ENCODE assay signal across 28 cellular contexts in the genomic region with DNA sequence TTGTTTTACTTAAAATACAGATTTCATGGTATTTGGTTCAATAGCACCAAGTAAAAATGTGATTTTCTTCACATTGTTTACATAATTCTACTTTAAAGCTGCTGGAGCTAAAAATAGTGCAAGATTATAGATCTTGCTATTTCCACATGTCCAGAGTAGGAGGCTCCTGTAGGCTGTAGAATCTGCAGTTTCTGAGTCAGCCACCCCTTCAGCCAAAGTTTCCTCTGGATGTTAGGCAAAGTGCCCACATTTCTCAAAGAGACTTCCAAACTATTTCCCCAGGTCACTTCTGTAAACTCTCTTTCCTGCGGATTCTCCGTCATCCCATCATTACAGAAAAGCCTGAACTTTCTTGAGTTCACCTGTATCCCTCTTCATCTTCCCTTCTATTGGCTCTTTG.
DNase-seq lines count a peak whose midpoint lies in the region; ATAC-seq and TF ChIP-seq lines count a peak whose summit lies in the region.
"Had no signal": no experiment of that assay in that cellular context is flagged by ENCODE, and none has a peak within 500 bp of the region (broad histone marks: within the 10 kb centered on the region; RNA-seq: fewer than 3 reads in every experiment).

No MANE protein-coding gene starts in this region.

- H3K27me3 ChIP-seq in MG63: no peaks in the 10 kb centered on the region; the same call in 1 of the 2 replicates
- no peaks in the 10 kb centered on the region for H3K27me3 ChIP-seq in neural progenitor cell
- H3K27me3 ChIP-seq: left lung, right atrium auricular region, tibial nerve had no signal

- no peak for TF ChIP-seq CTCF in cardiac fibroblast (IDR thresholded peaks at IDR 0.05; ENCODE audit: low read depth, low read length)
- no peak for TF ChIP-seq CTCF in neural progenitor cell (IDR thresholded peaks at IDR 0.05)

- peak; percentile 0 for DNase-seq in Daoy (ENCODE audit: low read depth)
- peak; percentile 27 for DNase-seq in MG63
- DNase-seq in cardiac fibroblast (ENCODE audit: low read depth in 2 of 2): peak; percentile 41 to 52
- no peak for DNase-seq in neural progenitor cell (ENCODE audit: low spot score)
- no peak for DNase-seq in NCI-H524 (lab: John Stamatoyannopoulos, UW)
- DNase-seq: ACHN; activated CD4-positive, alpha-beta T cell treated with anti-CD3 and anti-CD28 coated beads, Interleukin-2, amount 50 U/mL, for 48 hours; activated CD4-positive, CD25-positive, alpha-beta regulatory T cell; activated gamma-delta T cell treated with Interleukin-2 at 50 U/mL for 16 hours; activated naive CD8-positive, alpha-beta T cell treated with anti-CD3 and anti-CD28 coated beads, Interleukin-2, amount 10 ng/mL, durations not matched to agents 7 days and 5 days; activated T-cell treated with anti-CD3 and anti-CD28 coated beads, Interleukin-2, amount 50 U/mL, for 48 hours; DMS153; islet precursor cell; left lung; mesendoderm; NCI-H2029; NCI-H524 treated with DMSO at 0.1 percent for 48 hours; SK-N-SH; stimulated activated CD4-positive, alpha-beta T cell treated with anti-CD3 and anti-CD28 coated beads, Interleukin-4, amount 100 ng/mL, for 1 hour had no signal

- H3K9me3 ChIP-seq in MG63: no peaks in the 10 kb centered on the region
- H3K9me3 ChIP-seq in neural progenitor cell (ENCODE audit: low read depth): no peaks in the 10 kb centered on the region
- H3K9me3 ChIP-seq: left lung, right atrium auricular region, SK-N-SH, tibial nerve had no signal

- no peak for TF ChIP-seq POLR2A in GM18505 (IDR thresholded peaks at IDR 0.05; ENCODE audit: borderline replicate concordance, extremely low read depth, insufficient read depth, insufficient read length)

- no peak overlapping the region for H3K9ac ChIP-seq in neural progenitor cell
- H3K9ac ChIP-seq: SK-N-SH had no signal

- H3K4me1 Mint-ChIP-seq in neural progenitor cell: no peaks in the 10 kb centered on the region
- H3K4me1 Mint-ChIP-seq: activated naive CD8-positive, alpha-beta T cell treated with anti-CD3 and anti-CD28 coated beads, Interleukin-2, amount 10 ng/mL, durations not matched to agents 7 days and 5 days; brain had no signal

- H4K20me1 ChIP-seq in neural progenitor cell (ENCODE audit: low read depth): no peaks in the 10 kb centered on the region

- no peaks in the 10 kb centered on the region for H3K79me2 ChIP-seq in neural progenitor cell (ENCODE audit: low read depth)

- no peak overlapping the region for H3K4me3 ChIP-seq in MG63
- no peak overlapping the region for H3K4me3 ChIP-seq in cardiac fibroblast (replicated peaks in 1 of 2; ENCODE audit: low read depth in 2 of 2, low read length in 2 of 2)
- no peak overlapping the region for H3K4me3 ChIP-seq in neural progenitor cell
- H3K4me3 ChIP-seq: K562, left lung, right atrium auricular region, tibial nerve had no signal

- H3K36me3 ChIP-seq in MG63: no peaks in the 10 kb centered on the region
- H3K36me3 ChIP-seq in neural progenitor cell: no peaks in the 10 kb centered on the region
- H3K36me3 ChIP-seq: left lung, right atrium auricular region, tibial nerve had no signal

- no peaks in the 10 kb centered on the region for H3K36me3 Mint-ChIP-seq in neural progenitor cell
- H3K36me3 Mint-ChIP-seq: activated naive CD8-positive, alpha-beta T cell treated with anti-CD3 and anti-CD28 coated beads, Interleukin-2, amount 10 ng/mL, durations not matched to agents 7 days and 5 days; brain had no signal

- no peak overlapping the region for H3K4me3 Mint-ChIP-seq in neural progenitor cell
- H3K4me3 Mint-ChIP-seq: activated naive CD8-positive, alpha-beta T cell treated with anti-CD3 and anti-CD28 coated beads, Interleukin-2, amount 10 ng/mL, durations not matched to agents 7 days and 5 days; brain; neural crest cell had no signal

- H3K27ac ChIP-seq in neural progenitor cell: no peak overlapping the region
- H3K27ac ChIP-seq: left lung, right atrium auricular region, tibial nerve had no signal

- no peaks in the 10 kb centered on the region for H3K27me3 Mint-ChIP-seq in neural progenitor cell (ENCODE audit: insufficient read depth, low read depth)
- H3K27me3 Mint-ChIP-seq: activated naive CD8-positive, alpha-beta T cell treated with anti-CD3 and anti-CD28 coated beads, Interleukin-2, amount 10 ng/mL, durations not matched to agents 7 days and 5 days had no signal

- no peak overlapping the region for H3K27ac Mint-ChIP-seq in neural progenitor cell
- H3K27ac Mint-ChIP-seq: activated naive CD8-positive, alpha-beta T cell treated with anti-CD3 and anti-CD28 coated beads, Interleukin-2, amount 10 ng/mL, durations not matched to agents 7 days and 5 days; brain had no signal

- H3F3A ChIP-seq in neural progenitor cell (ENCODE audit: low read depth): no peaks in the 10 kb centered on the region

- ATAC-seq in GM18505 (IDR thresholded peaks at IDR 0.05; ENCODE audit: unreplicated experiment) (no peak), HG03460 (IDR thresholded peaks at IDR 0.05; ENCODE audit: unreplicated experiment) (no peak), HG03280 (IDR thresholded peaks at IDR 0.05; ENCODE audit: unreplicated experiment) (no peak)
- ATAC-seq: K562, left lung, Right ventricle myocardium inferior had no signal

- peak overlapping the region; percentile 30 for H2AFZ ChIP-seq in neural progenitor cell (replicated peaks)

- no peaks in the 10 kb centered on the region for H3K9me3 Mint-ChIP-seq in neural progenitor cell
- H3K9me3 Mint-ChIP-seq: activated naive CD8-positive, alpha-beta T cell treated with anti-CD3 and anti-CD28 coated beads, Interleukin-2, amount 10 ng/mL, durations not matched to agents 7 days and 5 days; brain; neural crest cell had no signal

- no peaks in the 10 kb centered on the region for H3K4me1 ChIP-seq in neural progenitor cell
- H3K4me1 ChIP-seq: left lung, right atrium auricular region, tibial nerve had no signal

- no peak overlapping the region for H3K4me2 ChIP-seq in neural progenitor cell
- H3K4me2 ChIP-seq: SK-N-SH had no signal

Comparison
In these comparisons a context has a peak if more than half of its experiments do, and no peak if none do; other contexts are left out.
1. DNase-seq: peak in Daoy (single experiment), MG63 (single experiment) and cardiac fibroblast (2 of 2); none in neural progenitor cell (single experiment) and NCI-H524 (0 of 2).